In the genomic region with DNA sequence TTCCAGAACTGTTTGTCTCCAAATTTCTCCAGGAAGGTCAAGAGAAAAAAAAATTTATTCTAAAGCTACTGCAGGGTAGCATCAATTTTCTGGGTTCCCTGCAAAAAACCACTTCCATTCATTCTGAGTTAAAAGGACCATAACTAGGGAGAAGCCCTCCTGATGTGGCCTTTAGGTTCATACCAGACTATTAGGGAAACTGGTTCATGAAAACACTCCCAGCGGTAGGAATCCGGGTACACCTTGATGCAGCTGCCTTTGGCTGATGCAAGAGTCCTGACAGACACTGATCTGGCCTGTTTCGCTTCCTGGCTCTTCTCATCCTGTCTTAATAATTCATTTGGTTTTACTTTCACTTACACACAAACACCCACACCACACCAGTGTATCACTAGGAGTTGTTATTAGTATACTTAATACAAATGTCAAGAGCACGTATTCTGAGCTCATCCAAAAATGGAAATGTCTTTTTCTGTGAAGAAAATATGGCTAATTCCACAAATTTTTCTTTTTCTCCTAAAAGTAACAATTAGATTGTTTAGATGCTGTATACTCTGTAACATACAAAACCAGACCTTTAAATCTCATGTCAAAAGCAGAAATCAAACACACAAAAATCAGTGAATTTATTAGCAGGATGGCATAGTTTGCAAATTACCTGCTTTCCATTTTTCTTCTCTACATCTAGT, we compare ENCODE assay signal across 9 cellular contexts. TPM values are rescaled to one million over a fixed set of nuclear protein-coding genes. Genes with fewer than 3 reads are reported as not detected.
DNase-seq lines count a peak whose midpoint lies in the region; ATAC-seq, FAIRE-seq and TF ChIP-seq lines count a peak whose summit lies in the region.
"Had no signal": no experiment of that assay in that cellular context is flagged by ENCODE, and none has a peak within 500 bp of the region (broad histone marks: within the 10 kb centered on the region; RNA-seq: fewer than 3 reads in every experiment).

No MANE protein-coding gene starts in this region.

- TF ChIP-seq CTCF in PC-3 (conservative IDR thresholded peaks at IDR 0.05; ENCODE audit: low read depth, low read length): peak; percentile 15; the same call in 1 of the 2 replicates
- TF ChIP-seq CTCF in keratinocyte (optimal IDR thresholded peaks at IDR 0.05 in 1 of 3, IDR thresholded peaks at IDR 0.05 in 1 of 3, conservative IDR thresholded peaks at IDR 0.05 in 1 of 3; ENCODE audit: extremely low read depth in 1 of 3, insufficient read depth in 2 of 3, low read length in 3 of 3): peak; percentile 60 to 67 (median 62)

- CTCF ChIA-PET in PC-3 (lab: Charles Lee): interaction anchor here (0.6 kb wide), 1 partner anchor 63 kb away, joined by 3 read pairs; no protein-coding TSS in a partner anchor

- H3K4me3 ChIP-seq in PC-3 (ENCODE audit: low read length): peak overlapping the region; percentile 57; the same call in 1 of the 2 replicates
- no peak overlapping the region for H3K4me3 ChIP-seq in keratinocyte (ENCODE audit: control insufficient read depth in 2 of 3, extremely low read depth in 1 of 3, insufficient read depth in 2 of 3, low read depth in 1 of 3, low read length in 3 of 3)

- peak; percentile 94 for FAIRE-seq in keratinocyte (lab: Jason Lieb, UNC)

- H3K27ac ChIP-seq in PC-3 (ENCODE audit: low read length) (peak overlapping the region; percentile 92), keratinocyte (ENCODE audit: control insufficient read depth, insufficient read depth, low read length) (peak overlapping the region; percentile 88)
- H3K27ac ChIP-seq: 22Rv1 had no signal

- intact Hi-C loops in PC-3 (cut with micrococcal nuclease): loop anchor here (2.0 kb wide), 3 partner anchors 38 to 270 kb away; partner anchors contain the start of genes ARHGAP18 and L3MBTL3

- H3K4me2 ChIP-seq in PC-3 (ENCODE audit: low read length) (peak overlapping the region; percentile 83), keratinocyte (ENCODE audit: control insufficient read depth, extremely low read depth, insufficient read depth, low read depth, low read length) (peak overlapping the region; percentile 76)

- ATAC-seq in HG02943 (IDR thresholded peaks at IDR 0.05; ENCODE audit: low read depth, unreplicated experiment) (peak; percentile 91), PC-3 (peak; percentile 39; the same call in 1 of the 2 replicates)

- peaks cover 6% of the 10 kb centered on the region for H3F3A ChIP-seq in PC-3 (ENCODE audit: low read length, unreplicated experiment)

- H3K27me3 ChIP-seq in PC-3 (ENCODE audit: low read length): no peaks in the 10 kb centered on the region
- H3K27me3 ChIP-seq in keratinocyte (ENCODE audit: control insufficient read depth, extremely low read depth, insufficient read depth, low read length): no peaks in the 10 kb centered on the region

- H3K36me3 ChIP-seq in PC-3 (ENCODE audit: low read depth, low read length): no peaks in the 10 kb centered on the region
- no peaks in the 10 kb centered on the region for H3K36me3 ChIP-seq in keratinocyte (ENCODE audit: control insufficient read depth in 2 of 2, extremely low read depth in 1 of 2, insufficient read depth in 2 of 2, low read length in 2 of 2)

- in situ Hi-C loops in KBM-7 (cut with MboI; ENCODE audit: low pct_unique_long_range_greater_than_20kb, low sequenced_read_pairs): loop anchor here (10.0 kb wide), 1 partner anchor 154 kb away; no protein-coding TSS in a partner anchor

- DNase-seq in DMS 273 (lab: John Stamatoyannopoulos, UW; ENCODE audit: unreplicated experiment): peak; percentile 6
- no peak for DNase-seq in DMS 273 treated with DMSO at 0.1 percent for 48 hours (lab: John Stamatoyannopoulos, UW)
- DNase-seq in PC-3: peak; percentile 70
- DNase-seq in activated effector memory CD4-positive, alpha-beta T cell treated with Interleukin-2 at 50 U/mL for 16 hours: peak; percentile 26
- peak; percentile 58 for DNase-seq in keratinocyte (ENCODE audit: low read depth, low spot score)
- DNase-seq in stimulated activated CD8-positive, alpha-beta memory T cell treated with anti-CD3 and anti-CD28 coated beads, Interleukin-15, amount 100 ng/mL, for 24 hours (ENCODE audit: low read depth): peak; percentile 13
- DNase-seq in KBM-7: no peak

- H3K9me2 ChIP-seq in PC-3 (replicated peaks; ENCODE audit: low read length): no peaks in the 10 kb centered on the region

- no peak overlapping the region; the same call in 1 of the 2 replicates for H3K9ac ChIP-seq in PC-3 (ENCODE audit: low read length)
- H3K9ac ChIP-seq in keratinocyte (ENCODE audit: control insufficient read depth, extremely low read depth, insufficient read depth, low read length): peak overlapping the region; percentile 18

- peak overlapping the region; percentile 36; the same call in 1 of the 2 replicates for H2AFZ ChIP-seq in PC-3 (ENCODE audit: low read length)
- no peak overlapping the region for H2AFZ ChIP-seq in keratinocyte (ENCODE audit: control insufficient read depth, low read length)

- H3K9me1 ChIP-seq in keratinocyte (ENCODE audit: control insufficient read depth, extremely low read depth, insufficient read depth, low read length): no peaks in the 10 kb centered on the region

- POLR2A ChIA-PET in PC-3 (lab: Charles Lee; ENCODE audit: unreplicated experiment): interaction anchor here (0.6 kb wide), 1 partner anchor 1234 kb away, joined by 5 read pairs; no protein-coding TSS in a partner anchor

- TSS peak; percentile 93 for BruUV-seq in PC-3 (replicated peaks; lab: Mats Ljungman, UMichigan)

- dilution Hi-C loops in keratinocyte (cut with MboI; ENCODE audit: extremely low pct_ligation_motif_present, low sequenced_read_pairs): no loop called here

- H3K9me3 ChIP-seq in PC-3 (ENCODE audit: low read length) (no peaks in the 10 kb centered on the region), keratinocyte (ENCODE audit: control insufficient read depth, low read depth, low read length) (no peaks in the 10 kb centered on the region)

- no peaks in the 10 kb centered on the region for H4K20me1 ChIP-seq in PC-3 (ENCODE audit: low read length)
- no peaks in the 10 kb centered on the region for H4K20me1 ChIP-seq in keratinocyte (ENCODE audit: control insufficient read depth, extremely low read depth, insufficient read depth, low read length)

- no peaks in the 10 kb centered on the region for H3K79me2 ChIP-seq in PC-3 (ENCODE audit: low read length)
- H3K79me2 ChIP-seq in keratinocyte (ENCODE audit: control insufficient read depth, insufficient read depth, low read length): no peaks in the 10 kb centered on the region

- peaks cover 55% of the 10 kb centered on the region for H3K4me1 ChIP-seq in PC-3 (ENCODE audit: insufficient read depth, low read length)
- H3K4me1 ChIP-seq in keratinocyte (ENCODE audit: control insufficient read depth, extremely low read depth, insufficient read depth, low read length): peaks cover 42% of the 10 kb centered on the region

RNA-seq across cellular contexts. Expression of gene ARHGAP18, which starts 38.4 kb away (rescaled TPM):
- total RNA-seq in PC-3 (2014; rRNA removed): 4.1 and 5.9 TPM in 2 replicates
- 7.1 to 22.0 TPM (median 17.7 TPM) in 3 replicates for polyA plus RNA-seq in keratinocyte
- polyA plus RNA-seq in keratinocyte (2011; ENCODE audit: low read depth): 2.6 TPM
- polyA plus RNA-seq in keratinocyte (2011; cell fraction: cytosol; rRNA removed): 8.0 and 12.3 TPM in 2 replicates
- 6.6 and 7.7 TPM in 2 replicates for polyA plus RNA-seq in keratinocyte (2011; cell fraction: nucleus; rRNA removed)
- 2.5 and 24.4 TPM in 2 replicates for polyA plus RNA-seq in keratinocyte (2012; ENCODE audit: low replicate concordance)
- polyA minus RNA-seq in keratinocyte: 6.2 to 21.2 TPM (median 11.5 TPM) in 3 replicates
- 11.3 TPM for polyA minus RNA-seq in keratinocyte (2011; cell fraction: cytosol; rRNA and poly(A)+ RNA removed)
- 10.1 and 18.2 TPM in 2 replicates for polyA minus RNA-seq in keratinocyte (2011; cell fraction: nucleus; rRNA and poly(A)+ RNA removed)

Comparison
In these comparisons a context has a peak if more than half of its experiments do, and no peak if none do; other contexts are left out.
1. DNase-seq: peak in DMS 273 (single experiment), PC-3 (single experiment), activated effector memory CD4-positive, alpha-beta T cell treated with Interleukin-2 at 50 U/mL for 16 hours (single experiment), keratinocyte (single experiment) and stimulated activated CD8-positive, alpha-beta memory T cell treated with anti-CD3 and anti-CD28 coated beads, Interleukin-15, amount 100 ng/mL, for 24 hours (single experiment); none in DMS 273 treated with DMSO at 0.1 percent for 48 hours (single experiment) and KBM-7 (single experiment).